In the genomic region with DNA sequence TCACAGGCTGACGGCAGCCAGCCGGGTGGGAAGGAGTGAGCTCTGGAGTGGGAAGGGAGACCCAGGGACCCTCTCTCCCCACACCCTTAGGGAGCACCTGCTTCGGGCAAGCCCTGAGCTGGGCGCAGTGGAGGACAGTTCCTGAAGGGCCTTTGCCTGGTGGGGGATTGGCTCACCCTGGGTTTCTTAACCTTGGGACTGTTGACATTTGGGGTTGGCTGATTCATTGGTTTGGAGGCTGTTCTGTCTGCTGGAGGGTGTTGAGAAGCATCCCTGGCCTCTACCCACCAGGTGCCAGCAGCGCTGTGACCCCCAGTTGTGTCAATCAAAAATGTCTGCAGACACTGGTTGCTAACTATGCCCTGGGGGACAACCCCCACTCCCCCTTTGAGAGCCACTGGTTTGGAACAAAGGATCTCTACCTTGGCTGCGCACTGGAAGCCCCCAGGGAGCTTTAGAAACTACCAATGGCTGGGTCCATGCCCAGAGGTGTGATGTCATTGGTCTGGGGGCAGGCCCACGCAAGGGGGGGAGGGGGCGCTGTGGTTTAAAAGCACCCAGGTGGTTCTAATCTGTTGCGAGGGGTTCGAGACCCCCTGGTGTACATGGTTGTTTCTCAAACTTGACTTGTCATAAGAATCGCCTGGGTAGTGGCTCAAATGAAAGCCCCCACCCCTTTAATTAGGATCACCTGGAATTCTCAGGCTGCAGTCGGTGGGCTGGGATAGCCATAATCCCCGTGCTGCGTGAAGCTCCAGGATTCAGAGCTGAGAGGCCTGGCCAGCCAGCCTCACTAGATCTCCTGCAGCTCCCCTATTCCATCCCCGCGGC, we compare ENCODE assay signal across 9 cellular contexts.
DNase-seq lines count a peak whose midpoint lies in the region; ATAC-seq, FAIRE-seq and TF ChIP-seq lines count a peak whose summit lies in the region.
"Had no signal": no experiment of that assay in that cellular context is flagged by ENCODE, and none has a peak within 500 bp of the region (broad histone marks: within the 10 kb centered on the region; RNA-seq: fewer than 3 reads in every experiment).

No MANE protein-coding gene starts in this region.

- WGBS in hepatocyte (ENCODE audit: low lambda C conversion rate, missing lambda C conversion rate) = 32% methylated on average over 12 of the region's 16 CpGs

- DNase-seq in NCI-H2227 (lab: John Stamatoyannopoulos, UW; ENCODE audit: unreplicated experiment) (peak; percentile 33), NCI-H2227 treated with DMSO at 0.1 percent for 48 hours (lab: John Stamatoyannopoulos, UW) (no peak), NOMO-1 treated with dmso at 0.1 percent for 144 hours (lab: John Stamatoyannopoulos, UW; ENCODE audit: unreplicated experiment) (peak; percentile 65), hepatocyte (ENCODE audit: low spot score) (peak; percentile 46), thoracic aorta (ENCODE audit: low spot score) (no peak), D721Med (ENCODE audit: insufficient read length, low spot score) (no peak), LoVo (ENCODE audit: low spot score) (no peak)

- no peak for FAIRE-seq in D721Med (lab: Jason Lieb, UNC)
- FAIRE-seq: colon had no signal

- peak overlapping the region; percentile 87 for H3K4me2 ChIP-seq in hepatocyte

- H3K4me3 ChIP-seq in hepatocyte (no peak overlapping the region), thoracic aorta (peak overlapping the region; percentile 62)

- peaks cover 69% of the 10 kb centered on the region for H3K4me1 ChIP-seq in hepatocyte (ENCODE audit: insufficient read depth)
- peaks cover 18 to 27% of the 10 kb centered on the region in 2 donors for H3K4me1 ChIP-seq in thoracic aorta (ENCODE audit: control insufficient read depth in 1 of 2, low read depth in 2 of 2)

- no peaks in the 10 kb centered on the region for H3K9me2 ChIP-seq in hepatocyte (replicated peaks; ENCODE audit: insufficient read depth)

- peak overlapping the region; percentile 81 for H3K27ac ChIP-seq in hepatocyte
- H3K27ac ChIP-seq in thoracic aorta = no peak overlapping the region

- H3K9me3 ChIP-seq in hepatocyte (ENCODE audit: low read depth) (no peaks in the 10 kb centered on the region), thoracic aorta (no peaks in the 10 kb centered on the region)

- H3K27me3 ChIP-seq in hepatocyte (no peaks in the 10 kb centered on the region), thoracic aorta (replicated peaks; ENCODE audit: insufficient read depth) (no peaks in the 10 kb centered on the region)

- H2AFZ ChIP-seq in hepatocyte = no peak overlapping the region

- ATAC-seq in thoracic aorta (ENCODE audit: insufficient number of reproducible peaks, low FRiP score, low read depth) = no peak
- no peak for ATAC-seq in HG03457 (IDR thresholded peaks at IDR 0.05; ENCODE audit: unreplicated experiment)

- H4K20me1 ChIP-seq in hepatocyte (ENCODE audit: insufficient read depth, poor library complexity, severe bottlenecking) = no peaks in the 10 kb centered on the region

- TF ChIP-seq CTCF in hepatocyte (IDR thresholded peaks at IDR 0.05; ENCODE audit: poor library complexity) = no peak
- no peak for TF ChIP-seq CTCF in thoracic aorta (IDR thresholded peaks at IDR 0.05)
- TF ChIP-seq CTCF in D721Med (IDR thresholded peaks at IDR 0.05; ENCODE audit: insufficient read depth, missing control alignments) = no peak

- H3K36me3 ChIP-seq in hepatocyte (replicated peaks; ENCODE audit: insufficient read depth, low read depth) (no peaks in the 10 kb centered on the region), thoracic aorta (no peaks in the 10 kb centered on the region)

- H3K79me2 ChIP-seq in hepatocyte = peaks cover 20% of the 10 kb centered on the region

Comparison
In these comparisons a context has a peak if more than half of its experiments do, and no peak if none do; other contexts are left out.
1. DNase-seq: peak in NCI-H2227 (single experiment), NOMO-1 treated with dmso at 0.1 percent for 144 hours (single experiment) and hepatocyte (single experiment); none in NCI-H2227 treated with DMSO at 0.1 percent for 48 hours (single experiment), thoracic aorta (single experiment), D721Med (single experiment) and LoVo (single experiment).